Comparison of ENCODE assay signal across 1 cellular context in genomic region chr20:3744806-3745685, GRCh38.
TF ChIP-seq lines count a peak whose summit lies in the region.

No MANE protein-coding gene starts in this region.

TF ChIP-seq in K562, 482 proteins besides CTCF, POLR2A, EP300 and RAD21 (continued from another document and continues in another):
- no peak for TF ChIP-seq ZNF407 (IDR thresholded peaks at IDR 0.05; ENCODE audit: low read depth)
- TF ChIP-seq POU5F1 (IDR thresholded peaks at IDR 0.05; ENCODE audit: borderline replicate concordance, low read depth, low read length, partially characterized antibody) = no peak
- no peak for TF ChIP-seq PHTF2 (CRISPR knock-in tag; IDR thresholded peaks at IDR 0.05)
- TF ChIP-seq CTBP1 (IDR thresholded peaks at IDR 0.05; ENCODE audit: borderline replicate concordance) = 0 out of 2 replicates have a peak, but pooled peaks have one; percentile 32
- TF ChIP-seq RBM17 (IDR thresholded peaks at IDR 0.05; ENCODE audit: borderline replicate concordance, low read depth, low read length) = no peak
- TF ChIP-seq, protein P1, sequence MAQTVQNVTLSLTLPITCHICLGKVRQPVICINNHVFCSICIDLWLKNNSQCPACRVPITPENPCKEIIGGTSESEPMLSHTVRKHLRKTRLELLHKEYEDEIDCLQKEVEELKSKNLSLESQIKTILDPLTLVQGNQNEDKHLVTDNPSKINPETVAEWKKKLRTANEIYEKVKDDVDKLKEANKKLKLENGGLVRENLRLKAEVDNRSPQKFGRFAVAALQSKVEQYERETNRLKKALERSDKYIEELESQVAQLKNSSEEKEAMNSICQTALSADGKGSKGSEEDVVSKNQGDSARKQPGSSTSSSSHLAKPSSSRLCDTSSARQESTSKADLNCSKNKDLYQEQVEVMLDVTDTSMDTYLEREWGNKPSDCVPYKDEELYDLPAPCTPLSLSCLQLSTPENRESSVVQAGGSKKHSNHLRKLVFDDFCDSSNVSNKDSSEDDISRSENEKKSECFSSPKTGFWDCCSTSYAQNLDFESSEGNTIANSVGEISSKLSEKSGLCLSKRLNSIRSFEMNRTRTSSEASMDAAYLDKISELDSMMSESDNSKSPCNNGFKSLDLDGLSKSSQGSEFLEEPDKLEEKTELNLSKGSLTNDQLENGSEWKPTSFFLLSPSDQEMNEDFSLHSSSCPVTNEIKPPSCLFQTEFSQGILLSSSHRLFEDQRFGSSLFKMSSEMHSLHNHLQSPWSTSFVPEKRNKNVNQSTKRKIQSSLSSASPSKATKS (CRISPR knock-in tag; IDR thresholded peaks at IDR 0.05) = no peak
- no peak for TF ChIP-seq ADNP (tag; IDR thresholded peaks at IDR 0.05)
- TF ChIP-seq ZNF217 (CRISPR knock-in tag; IDR thresholded peaks at IDR 0.05) = no peak
- no peak for TF ChIP-seq SPI1 (IDR thresholded peaks at IDR 0.05; ENCODE audit: borderline replicate concordance, low read depth, low read length)
- TF ChIP-seq ZFX (CRISPR knock-in tag; IDR thresholded peaks at IDR 0.05) = no peak
- TF ChIP-seq PURB (CRISPR knock-in tag; IDR thresholded peaks at IDR 0.05; ENCODE audit: low read depth) = no peak
- no peak for TF ChIP-seq GTF2B (IDR thresholded peaks at IDR 0.05; ENCODE audit: extremely low read depth, insufficient read length)
- TF ChIP-seq ZNF589 (CRISPR knock-in tag; IDR thresholded peaks at IDR 0.05; ENCODE audit: low read depth) = no peak
- no peak for TF ChIP-seq NR0B1 (IDR thresholded peaks at IDR 0.05; ENCODE audit: partially characterized antibody)
- TF ChIP-seq CBFB (CRISPR knock-in tag; IDR thresholded peaks at IDR 0.05) = no peak
- peak; percentile 76 for TF ChIP-seq L3MBTL2 (IDR thresholded peaks at IDR 0.05)
- no peak for TF ChIP-seq PTBP1 (IDR thresholded peaks at IDR 0.05; ENCODE audit: low read depth, low read length)
- peak; percentile 81 for TF ChIP-seq FOSL1 (tag; conservative IDR thresholded peaks at IDR 0.05)
- TF ChIP-seq, protein P2, sequence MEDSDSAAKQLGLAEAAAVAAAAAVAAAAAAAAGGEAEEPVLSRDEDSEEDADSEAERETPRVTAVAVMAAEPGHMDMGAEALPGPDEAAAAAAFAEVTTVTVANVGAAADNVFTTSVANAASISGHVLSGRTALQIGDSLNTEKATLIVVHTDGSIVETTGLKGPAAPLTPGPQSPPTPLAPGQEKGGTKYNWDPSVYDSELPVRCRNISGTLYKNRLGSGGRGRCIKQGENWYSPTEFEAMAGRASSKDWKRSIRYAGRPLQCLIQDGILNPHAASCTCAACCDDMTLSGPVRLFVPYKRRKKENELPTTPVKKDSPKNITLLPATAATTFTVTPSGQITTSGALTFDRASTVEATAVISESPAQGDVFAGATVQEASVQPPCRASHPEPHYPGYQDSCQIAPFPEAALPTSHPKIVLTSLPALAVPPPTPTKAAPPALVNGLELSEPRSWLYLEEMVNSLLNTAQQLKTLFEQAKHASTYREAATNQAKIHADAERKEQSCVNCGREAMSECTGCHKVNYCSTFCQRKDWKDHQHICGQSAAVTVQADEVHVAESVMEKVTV (CRISPR knock-in tag; IDR thresholded peaks at IDR 0.05) = no peak
- TF ChIP-seq ZNF398 (CRISPR knock-in tag; IDR thresholded peaks at IDR 0.05) = no peak
- TF ChIP-seq MAFK (IDR thresholded peaks at IDR 0.05; ENCODE audit: low read length) = no peak
- no peak for TF ChIP-seq SMAD1 (IDR thresholded peaks at IDR 0.05; ENCODE audit: low read depth, low read length, partially characterized antibody)
- TF ChIP-seq POLR2B (IDR thresholded peaks at IDR 0.05; ENCODE audit: low read depth, partially characterized antibody) = no peak
- TF ChIP-seq, protein P3, sequence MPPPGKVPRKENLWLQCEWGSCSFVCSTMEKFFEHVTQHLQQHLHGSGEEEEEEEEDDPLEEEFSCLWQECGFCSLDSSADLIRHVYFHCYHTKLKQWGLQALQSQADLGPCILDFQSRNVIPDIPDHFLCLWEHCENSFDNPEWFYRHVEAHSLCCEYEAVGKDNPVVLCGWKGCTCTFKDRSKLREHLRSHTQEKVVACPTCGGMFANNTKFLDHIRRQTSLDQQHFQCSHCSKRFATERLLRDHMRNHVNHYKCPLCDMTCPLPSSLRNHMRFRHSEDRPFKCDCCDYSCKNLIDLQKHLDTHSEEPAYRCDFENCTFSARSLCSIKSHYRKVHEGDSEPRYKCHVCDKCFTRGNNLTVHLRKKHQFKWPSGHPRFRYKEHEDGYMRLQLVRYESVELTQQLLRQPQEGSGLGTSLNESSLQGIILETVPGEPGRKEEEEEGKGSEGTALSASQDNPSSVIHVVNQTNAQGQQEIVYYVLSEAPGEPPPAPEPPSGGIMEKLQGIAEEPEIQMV (tag; conservative IDR thresholded peaks at IDR 0.05; ENCODE audit: low read depth) = no peak
- TF ChIP-seq, protein P4, sequence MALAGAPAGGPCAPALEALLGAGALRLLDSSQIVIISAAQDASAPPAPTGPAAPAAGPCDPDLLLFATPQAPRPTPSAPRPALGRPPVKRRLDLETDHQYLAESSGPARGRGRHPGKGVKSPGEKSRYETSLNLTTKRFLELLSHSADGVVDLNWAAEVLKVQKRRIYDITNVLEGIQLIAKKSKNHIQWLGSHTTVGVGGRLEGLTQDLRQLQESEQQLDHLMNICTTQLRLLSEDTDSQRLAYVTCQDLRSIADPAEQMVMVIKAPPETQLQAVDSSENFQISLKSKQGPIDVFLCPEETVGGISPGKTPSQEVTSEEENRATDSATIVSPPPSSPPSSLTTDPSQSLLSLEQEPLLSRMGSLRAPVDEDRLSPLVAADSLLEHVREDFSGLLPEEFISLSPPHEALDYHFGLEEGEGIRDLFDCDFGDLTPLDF (CRISPR knock-in tag; IDR thresholded peaks at IDR 0.05) = no peak
- TF ChIP-seq, protein P5, sequence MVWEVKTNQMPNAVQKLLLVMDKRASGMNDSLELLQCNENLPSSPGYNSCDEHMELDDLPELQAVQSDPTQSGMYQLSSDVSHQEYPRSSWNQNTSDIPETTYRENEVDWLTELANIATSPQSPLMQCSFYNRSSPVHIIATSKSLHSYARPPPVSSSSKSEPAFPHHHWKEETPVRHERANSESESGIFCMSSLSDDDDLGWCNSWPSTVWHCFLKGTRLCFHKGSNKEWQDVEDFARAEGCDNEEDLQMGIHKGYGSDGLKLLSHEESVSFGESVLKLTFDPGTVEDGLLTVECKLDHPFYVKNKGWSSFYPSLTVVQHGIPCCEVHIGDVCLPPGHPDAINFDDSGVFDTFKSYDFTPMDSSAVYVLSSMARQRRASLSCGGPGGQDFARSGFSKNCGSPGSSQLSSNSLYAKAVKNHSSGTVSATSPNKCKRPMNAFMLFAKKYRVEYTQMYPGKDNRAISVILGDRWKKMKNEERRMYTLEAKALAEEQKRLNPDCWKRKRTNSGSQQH (CRISPR knock-in tag; IDR thresholded peaks at IDR 0.05) = no peak
- TF ChIP-seq MEIS2 (IDR thresholded peaks at IDR 0.05; ENCODE audit: partially characterized antibody) = no peak
- no peak for TF ChIP-seq RBM22 (IDR thresholded peaks at IDR 0.05; ENCODE audit: low read depth, low read length, poor library complexity, severe bottlenecking)
- TF ChIP-seq MTA1 (IDR thresholded peaks at IDR 0.05; ENCODE audit: borderline replicate concordance) = no peak
- TF ChIP-seq ZBTB17 (CRISPR knock-in tag; IDR thresholded peaks at IDR 0.05) = no peak
- no peak for TF ChIP-seq ZBED1 (IDR thresholded peaks at IDR 0.05)
- peak; percentile 74 for TF ChIP-seq POLR2G (IDR thresholded peaks at IDR 0.05; ENCODE audit: low read depth, low read length)
- peak; percentile 62; the same call in 1 of the 2 replicates for TF ChIP-seq PHF8 (IDR thresholded peaks at IDR 0.05; ENCODE audit: borderline replicate concordance, low read length)
- TF ChIP-seq TFAP4 (CRISPR knock-in tag; IDR thresholded peaks at IDR 0.05; ENCODE audit: borderline replicate concordance) = peak; percentile 57; the same call in 1 of the 2 replicates
